14 cellular contexts compared by ENCODE assay signal in genomic region chr11:93059074-93059957, GRCh38.
DNase-seq lines count a peak whose midpoint lies in the region; ATAC-seq and TF ChIP-seq lines count a peak whose summit lies in the region.
"Had no signal": no experiment of that assay in that cellular context is flagged by ENCODE, and none has a peak within 500 bp of the region (broad histone marks: within the 10 kb centered on the region; RNA-seq: fewer than 3 reads in every experiment).

No MANE protein-coding gene starts in this region.

- 17 to 31% methylated on average over 6 of the region's 6 CpGs for WGBS in thyroid gland, 2 donors

- H3K27ac ChIP-seq in thyroid gland: no peak overlapping the region
- H3K27ac ChIP-seq: ovary had no signal

- H3K4me3 ChIP-seq in fibroblast of mammary gland (ENCODE audit: control insufficient read depth, low read depth, low read length): no peak overlapping the region
- no peak overlapping the region for H3K4me3 ChIP-seq in thyroid gland (replicated peaks in 1 of 3)
- H3K4me3 ChIP-seq: ovary had no signal

- TF ChIP-seq CTCF in fibroblast of mammary gland (conservative IDR thresholded peaks at IDR 0.05; ENCODE audit: control insufficient read depth, insufficient read depth, low read depth, low read length): no peak
- TF ChIP-seq CTCF in thyroid gland (IDR thresholded peaks at IDR 0.05): no peak

- DNase-seq in NCI-H2081 (lab: John Stamatoyannopoulos, UW) (peak; percentile 17 to 36), NCI-H2081 treated with DMSO at 0.1 percent for 48 hours (lab: John Stamatoyannopoulos, UW) (no peak), NCI-H774 (lab: John Stamatoyannopoulos, UW) (peak; percentile 8), fibroblast of mammary gland (ENCODE audit: low read depth) (peak; percentile 71), thyroid gland (peak; percentile 17 to 26), sciatic nerve (ENCODE audit: low spot score) (no peak), SHP77 (lab: John Stamatoyannopoulos, UW) (no peak), SK-N-DZ (ENCODE audit: low spot score) (no peak)
- DNase-seq: ACHN; activated B cell treated with CpG ODN at 0.5 μM for 24 hours; activated T-cell treated with anti-CD3 and anti-CD28 coated beads, Interleukin-2, amount 50 U/mL, for 72 hours; left cardiac atrium; ovary; SHP77 treated with DMSO at 0.1 percent for 48 hours had no signal

- H3K4me1 ChIP-seq in thyroid gland: peaks cover 11 to 12% of the 10 kb centered on the region in 2 donors

- H3K9me3 ChIP-seq in thyroid gland: no peaks in the 10 kb centered on the region
- H3K9me3 ChIP-seq: ovary had no signal

- TF ChIP-seq POLR2A in thyroid gland (IDR thresholded peaks at IDR 0.05): no peak

- H3K27me3 ChIP-seq in thyroid gland: no peaks in the 10 kb centered on the region
- H3K27me3 ChIP-seq: ovary had no signal

- ATAC-seq in sciatic nerve: no peak
- ATAC-seq: activated T-cell treated with anti-CD3 and anti-CD28 coated beads, Interleukin-2, amount 50 U/mL, for 72 hours; left cardiac atrium had no signal

- intact Hi-C loops in thyroid gland (cut with DNase I) (no loop called here), sciatic nerve (cut with DNase I) (no loop called here)

- H3K36me3 ChIP-seq in thyroid gland: no peaks in the 10 kb centered on the region
- H3K36me3 ChIP-seq: ovary had no signal

Comparison
In these comparisons a context has a peak if more than half of its experiments do, and no peak if none do; other contexts are left out.
1. DNase-seq: peak in NCI-H2081 (2 of 2), NCI-H774 (single experiment), fibroblast of mammary gland (single experiment) and thyroid gland (2 of 2); none in NCI-H2081 treated with DMSO at 0.1 percent for 48 hours (single experiment), sciatic nerve (single experiment), SHP77 (0 of 2) and SK-N-DZ (single experiment).